In genomic region chr6:13711726-13712484, GRCh38 we compare ENCODE assay signal across 8 cellular contexts. TPM values are rescaled to one million over a fixed set of nuclear protein-coding genes. Genes with fewer than 3 reads are reported as not detected.
DNase-seq lines count a peak whose midpoint lies in the region; ATAC-seq and TF ChIP-seq lines count a peak whose summit lies in the region.

TSS of gene RANBP9 (minus strand) at chr6:13711835. CDS start at chr6:13711505, 330 bp downstream.

- peak within 1 kb of the TSS; percentile 83 for H2AFZ ChIP-seq in mammary epithelial cell (ENCODE audit: low read depth, low read length)

- CTCF ChIA-PET in mammary epithelial cell (lab: Charles Lee; ENCODE audit: low non-redundant PET), result interaction anchor here (0.6 kb wide), 1 partner anchor 1584 kb away, joined by 4 read pairs; no protein-coding TSS in a partner anchor

- DNase-seq in ACHN, result peak; percentile 88
- DNase-seq in NCI-H2171 treated with DMSO at 0.1 percent for 48 hours (lab: John Stamatoyannopoulos, UW), result peak; percentile 89
- DNase-seq in mammary epithelial cell, result peak; percentile 84
- peak; percentile 92 for DNase-seq in iPS-NIHi7 (ENCODE audit: extremely low spot score)
- DNase-seq in smooth muscle cell of the brain vasculature (ENCODE audit: low read depth, low spot score), result peak; percentile 83

- TF ChIP-seq CTCF in WI38 (IDR thresholded peaks at IDR 0.05; ENCODE audit: low read depth, low read length) (no peak), mammary epithelial cell (conservative IDR thresholded peaks at IDR 0.05 in 1 of 2, IDR thresholded peaks at IDR 0.05 in 1 of 2; ENCODE audit: extremely low read depth in 1 of 2, insufficient read depth in 1 of 2, low read depth in 1 of 2, low read length in 2 of 2) (no peak)

- H3K9ac ChIP-seq in mammary epithelial cell (ENCODE audit: insufficient read depth, low read length), result peak within 1 kb of the TSS; percentile 95

- 1% methylated on average over 14 of the region's 102 CpGs for WGBS in mammary epithelial cell (ENCODE audit: low coverage, missing lambda C conversion rate)

- in situ Hi-C loops in ACHN (cut with HindIII; ENCODE audit: low pct_ligation_motif_present, low pct_unique_long_range_greater_than_20kb, low sequenced_read_pairs) (no loop called here), mammary epithelial cell (cut with MboI; ENCODE audit: low sequenced_read_pairs in 2 of 2) (no loop called here)

- dilution Hi-C loops in mammary epithelial cell (cut with HindIII; ENCODE audit: low sequenced_read_pairs), result no loop called here

- no peaks in the 10 kb centered on the region for H3K36me3 ChIP-seq in mammary epithelial cell (ENCODE audit: insufficient read depth, low read length)

- H4K20me1 ChIP-seq in mammary epithelial cell (ENCODE audit: insufficient read depth, low read length), result no peaks in the 10 kb centered on the region

- ATAC-seq in GM18868 (IDR thresholded peaks at IDR 0.05; ENCODE audit: unreplicated experiment) (peak; percentile 79), HG03103 (IDR thresholded peaks at IDR 0.05; ENCODE audit: low read depth, unreplicated experiment) (peak; percentile 53)

- peaks cover 14% of the 10 kb centered on the region for H3K4me1 ChIP-seq in mammary epithelial cell (ENCODE audit: insufficient read depth, low read length)

- peaks cover 41% of the 10 kb centered on the region for H3K79me2 ChIP-seq in mammary epithelial cell (ENCODE audit: insufficient read depth, low read length)

- intact Hi-C loops in mammary epithelial cell (cut with micrococcal nuclease), result loop anchor here (1.0 to 5.0 kb wide), 7 partner anchors 12 to 100 kb away; partner anchors contain the start of genes MCUR1 and NOL7

- BruUV-seq in mammary epithelial cell (replicated peaks; lab: Mats Ljungman, UMichigan), result TSS peak; percentile 51

- peak within 1 kb of the TSS; percentile 87 for H3K27ac ChIP-seq in mammary epithelial cell (ENCODE audit: insufficient read depth, low read depth, low read length)

- no peaks in the 10 kb centered on the region for H3K9me3 ChIP-seq in mammary epithelial cell (replicated peaks; ENCODE audit: insufficient read depth, low read length)

- H3K4me3 ChIP-seq in WI38 (ENCODE audit: low read depth, low read length) (peak within 1 kb of the TSS; percentile 92), mammary epithelial cell (replicated peaks in 1 of 3; ENCODE audit: insufficient read depth in 1 of 3, low read depth in 2 of 3, low read length in 3 of 3) (peak within 1 kb of the TSS; percentile 79 to 97 (median 88))

- peak within 1 kb of the TSS; percentile 94 for H3K4me2 ChIP-seq in mammary epithelial cell (ENCODE audit: insufficient read depth, low read depth, low read length)

- no peaks in the 10 kb centered on the region for H3K27me3 ChIP-seq in mammary epithelial cell (ENCODE audit: insufficient read depth, low read length)

RNA-seq across cellular contexts. Expression of gene RANBP9, which starts in this region (rescaled TPM):
- 10 to 100 TPM; 26.7 to 44.4 TPM for total RNA-seq in mammary epithelial cell
- 22.9 TPM for polyA plus RNA-seq in mammary epithelial cell
- polyA minus RNA-seq in mammary epithelial cell, result 29.4 TPM

Comparison
In these comparisons a context has a peak if more than half of its experiments do, and no peak if none do; other contexts are left out.
1. Peak in every context shown above with its lines: DNase-seq, ATAC-seq, H3K4me3 ChIP-seq and H3K27ac ChIP-seq.